Comparison of ENCODE assay signal across 17 cellular contexts in the genomic region with DNA sequence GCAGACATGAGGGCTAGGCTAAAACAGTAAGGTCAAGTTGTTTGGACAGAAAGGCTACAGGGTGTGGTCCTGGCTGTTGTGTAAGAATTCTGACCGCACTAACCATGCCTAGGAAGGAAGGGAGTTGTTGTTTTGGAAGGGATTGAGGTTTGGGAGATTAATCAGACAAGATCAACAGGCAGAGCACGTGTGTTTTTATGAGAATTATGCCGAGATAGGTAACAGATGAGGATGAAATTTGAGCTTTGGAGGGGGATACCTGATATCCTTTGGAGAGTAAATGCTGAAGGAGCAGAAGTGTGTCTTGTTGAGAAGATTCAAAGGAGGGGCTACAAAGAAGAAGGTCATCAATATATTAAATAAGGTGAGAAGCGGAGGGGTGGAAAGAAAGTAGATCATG. TPM values are rescaled to one million over a fixed set of nuclear protein-coding genes. Genes with fewer than 3 reads are reported as not detected.
"Had no signal": no experiment of that assay in that cellular context is flagged by ENCODE, and none has a peak within 500 bp of the region (broad histone marks: within the 10 kb centered on the region; RNA-seq: fewer than 3 reads in every experiment).

No MANE protein-coding gene starts in this region.

RNA-seq across cellular contexts. Expression of a gene that starts 40.1 kb away (rescaled TPM):
- total RNA-seq: activated B cell treated with CpG ODN at 0.5 μM for 24 hours; activated CD4-positive, alpha-beta memory T cell treated with anti-CD3 and anti-CD28 coated beads for 36 hours; activated T-helper 2 cell treated with anti-CD3 and anti-CD28 coated beads, Interferon-gamma antibody, Interleukin-2, Interleukin-4, amounts not matched to agents 10 μg/mL and 5 μg/mL and 100 μg/mL, durations not matched to agents 14 hours and 24 hours and 36 hours; astrocyte; breast epithelium; foreskin keratinocyte; kidney; left lobe of liver; mammary epithelial cell; mononuclear cell; ovary; pulmonary artery endothelial cell; right lobe of liver; smooth muscle cell; upper lobe of right lung had no signal
- polyA plus RNA-seq: adipose tissue, foreskin keratinocyte, mammary epithelial cell, ovary, SK-N-SH, smooth muscle cell had no signal
